Comparison of ENCODE assay signal across 15 cellular contexts in genomic region chr2:120237491-120237902, GRCh38. TPM values are rescaled to one million over a fixed set of nuclear protein-coding genes. Genes with fewer than 3 reads are reported as not detected.
DNase-seq lines count a peak whose midpoint lies in the region; ATAC-seq, FAIRE-seq and TF ChIP-seq lines count a peak whose summit lies in the region.
"Had no signal": no experiment of that assay in that cellular context is flagged by ENCODE, and none has a peak within 500 bp of the region (broad histone marks: within the 10 kb centered on the region; RNA-seq: fewer than 3 reads in every experiment).

No MANE protein-coding gene starts in this region.

- no peak overlapping the region for H3K9ac ChIP-seq in kidney (ENCODE audit: low read length in 2 of 2)
- no peak overlapping the region for H3K9ac ChIP-seq in Karpas-422 (ENCODE audit: low read length)

- no peak overlapping the region for H3K4me3 Mint-ChIP-seq in mesothelial cell of epicardium
- H3K4me3 Mint-ChIP-seq: neural crest cell, T-cell had no signal

- DNase-seq in A549 (ENCODE audit: low read depth in 1 of 2, low spot score in 1 of 2) (peak; percentile 70 to 73), HS-5 (ENCODE audit: low read depth) (peak; percentile 64), brain microvascular endothelial cell (peak; percentile 70), kidney (peak; percentile 63), Karpas-422 (no peak), mesothelial cell of epicardium (ENCODE audit: low spot score in 2 of 2, unreplicated experiment in 2 of 2) (no peak)
- DNase-seq: caudate nucleus; MV-4-11; NCI-H69; stimulated activated CD4-positive, alpha-beta T cell treated with anti-CD3 and anti-CD28 coated beads, Interleukin-4, amount 100 ng/mL, for 24 hours; T-cell; thyroid gland had no signal

- peaks cover 16% of the 10 kb centered on the region for H3K4me1 Mint-ChIP-seq in mesothelial cell of epicardium

- H3K27ac ChIP-seq in A549 = peak overlapping the region; percentile 72 to 88; a peak in 5 of 6 replicates
- no peak overlapping the region for H3K27ac ChIP-seq in brain microvascular endothelial cell
- H3K27ac ChIP-seq in kidney (ENCODE audit: low read depth in 2 of 2, low read length in 2 of 2) = no peak overlapping the region
- H3K27ac ChIP-seq in Karpas-422 (ENCODE audit: low read length) = no peak overlapping the region
- H3K27ac ChIP-seq: thyroid gland had no signal

- H4K20me1 ChIP-seq in Karpas-422 (ENCODE audit: insufficient read depth, low read depth, low read length) = no peaks in the 10 kb centered on the region

- H3K4me1 ChIP-seq in A549 (peaks cover 39% of the 10 kb centered on the region), kidney (ENCODE audit: control insufficient read depth in 1 of 2, insufficient read depth in 1 of 2, low read depth in 1 of 2, low read length in 2 of 2) (peaks cover 0 to 5% of the 10 kb centered on the region in 2 donors), Karpas-422 (ENCODE audit: low read length) (peaks cover under 1% of the 10 kb centered on the region)

- no peak for TF ChIP-seq RAD21 in A549 (conservative IDR thresholded peaks at IDR 0.05 in 1 of 2, IDR thresholded peaks at IDR 0.05 in 1 of 2)

- TF ChIP-seq POLR2A in A549 (IDR thresholded peaks at IDR 0.05; ENCODE audit: low read length) = no peak

- H3K9me3 Mint-ChIP-seq in mesothelial cell of epicardium = peaks cover 4% of the 10 kb centered on the region
- H3K9me3 Mint-ChIP-seq: T-cell had no signal

- TF ChIP-seq CTCF in A549 (IDR thresholded peaks at IDR 0.05) (no peak), brain microvascular endothelial cell (IDR thresholded peaks at IDR 0.05; ENCODE audit: low read depth, low read length, missing control alignments) (no peak), kidney (IDR thresholded peaks at IDR 0.05; ENCODE audit: borderline replicate concordance, extremely low read depth, insufficient read depth) (no peak), mesothelial cell of epicardium (IDR thresholded peaks at IDR 0.05; ENCODE audit: unreplicated experiment) (no peak)

- POLR2A ChIA-PET in A549 (lab: Yijun Ruan, JAX) = no interaction called here

- intact Hi-C loops in kidney (cut with DNase I) = no loop called here

- no peak overlapping the region for H3K27ac Mint-ChIP-seq in mesothelial cell of epicardium
- H3K27ac Mint-ChIP-seq: T-cell had no signal

- in situ Hi-C loops in brain microvascular endothelial cell (cut with HindIII; ENCODE audit: low pct_ligation_motif_present, low sequenced_read_pairs) = no loop called here

- H3K27me3 Mint-ChIP-seq in mesothelial cell of epicardium (ENCODE audit: low read depth) = peaks cover 4% of the 10 kb centered on the region
- H3K27me3 Mint-ChIP-seq: T-cell had no signal

- H3K79me2 ChIP-seq in Karpas-422 (ENCODE audit: low read length) = no peaks in the 10 kb centered on the region

- ATAC-seq in A549 (peak; percentile 73 to 81), HG02759 (IDR thresholded peaks at IDR 0.05; ENCODE audit: unreplicated experiment) (no peak), GM19463 (IDR thresholded peaks at IDR 0.05; ENCODE audit: unreplicated experiment) (no peak)
- ATAC-seq: T-cell had no signal

- H3K36me3 ChIP-seq in brain microvascular endothelial cell (replicated peaks) (no peaks in the 10 kb centered on the region), kidney (ENCODE audit: control insufficient read depth in 1 of 2, insufficient read depth in 2 of 2, low read length in 2 of 2) (no peaks in the 10 kb centered on the region), Karpas-422 (ENCODE audit: insufficient read depth, low read length) (no peaks in the 10 kb centered on the region)
- H3K36me3 ChIP-seq: thyroid gland had no signal

- H3K27me3 ChIP-seq in brain microvascular endothelial cell (replicated peaks) (no peaks in the 10 kb centered on the region), Karpas-422 (ENCODE audit: low read length) (no peaks in the 10 kb centered on the region)
- H3K27me3 ChIP-seq: thyroid gland had no signal

- FAIRE-seq in A549 (lab: Jason Lieb, UNC) (no peak), kidney (lab: Jason Lieb, UNC) (no peak)

- no peak overlapping the region for H2AFZ ChIP-seq in Karpas-422 (ENCODE audit: low read length)

- H3K9me2 ChIP-seq in Karpas-422 (replicated peaks; ENCODE audit: insufficient read depth, low read length) = no peaks in the 10 kb centered on the region

- H3K4me3 ChIP-seq in A549 (no peak overlapping the region), brain microvascular endothelial cell (ENCODE audit: low read depth, low read length) (no peak overlapping the region), kidney (ENCODE audit: low read length in 2 of 2) (no peak overlapping the region), Karpas-422 (ENCODE audit: low read length) (no peak overlapping the region)
- H3K4me3 ChIP-seq: thyroid gland had no signal

- CTCF ChIA-PET in A549 (lab: Yijun Ruan, JAX) = no interaction called here

- H3K9me3 ChIP-seq in A549 (no peaks in the 10 kb centered on the region), kidney (ENCODE audit: control insufficient read depth in 1 of 2, low read length in 2 of 2) (no peaks in the 10 kb centered on the region), Karpas-422 (ENCODE audit: low read length) (no peaks in the 10 kb centered on the region)
- H3K9me3 ChIP-seq: thyroid gland had no signal

- TF ChIP-seq EP300 in A549 (IDR thresholded peaks at IDR 0.05) = no peak

- 36% methylated on average over 10 of the region's 10 CpGs for WGBS in A549 (ENCODE audit: missing lambda C conversion rate)

- no peaks in the 10 kb centered on the region for H3K36me3 Mint-ChIP-seq in mesothelial cell of epicardium
- H3K36me3 Mint-ChIP-seq: T-cell had no signal

- H3K4me2 ChIP-seq in A549 (peak overlapping the region; percentile 82), Karpas-422 (ENCODE audit: low read depth, low read length, poor library complexity, severe bottlenecking) (no peak overlapping the region)

TF ChIP-seq in A549, 52 proteins besides CTCF, POLR2A, EP300 and RAD21:
- no peak for TF ChIP-seq TFCP2L1 (CRISPR knock-in tag; IDR thresholded peaks at IDR 0.05)
- peak; percentile 40 for TF ChIP-seq FOSL2 (IDR thresholded peaks at IDR 0.05)
- peak; percentile 78 for TF ChIP-seq FOSL2 (CRISPR knock-in tag; IDR thresholded peaks at IDR 0.05)
- no peak for TF ChIP-seq RFX5 (IDR thresholded peaks at IDR 0.05)

RNA-seq across cellular contexts. Expression of gene TMEM185B, which starts 14.3 kb away (rescaled TPM):
- polyA plus RNA-seq in A549 (2011; rRNA removed) (41.8 and 48.5 TPM in 2 replicates), A549 (2017; fragmentation: RNase III; extraction: RNeasy Plus Mini Kit Qiagen cat#74134 plus additional on column Dnase treatment) (28.7 to 31.5 TPM (median 30.3 TPM) in 3 replicates), kidney (ENCODE audit: insufficient read depth, low read depth, low replicate concordance) (8.0 TPM)
- 45.8 and 58.0 TPM in 2 replicates for polyA plus RNA-seq in A549 (2012; cell fraction: cytosol; rRNA removed)
- polyA plus RNA-seq in A549 (2012; cell fraction: nucleus; rRNA removed) = 57.3 and 71.9 TPM in 2 replicates
- 24.1 and 30.9 TPM in 2 replicates for polyA minus RNA-seq in A549 (2011; rRNA and poly(A)+ RNA removed)
- total RNA-seq in kidney (28.1 TPM), mesothelial cell of epicardium (27.8 to 28.6 TPM (median 27.9 TPM) in 3 replicates)
- 12.9 and 13.0 TPM in 2 replicates for total RNA-seq in Karpas-422 (2014; rRNA removed; shearing (Covaris generic); ENCODE audit: low replicate concordance)

RNA-seq across cellular contexts. Expression of gene RALB, which starts 15.2 kb away (rescaled TPM):
- 65.9 and 72.9 TPM in 2 replicates for polyA plus RNA-seq in A549 (2011; rRNA removed)
- polyA plus RNA-seq in A549 (2012; cell fraction: cytosol; rRNA removed) = 33.6 and 34.3 TPM in 2 replicates
- 10.4 and 19.1 TPM in 2 replicates for polyA plus RNA-seq in A549 (2012; cell fraction: nucleus; rRNA removed)
- polyA plus RNA-seq in A549 (2017; fragmentation: RNase III; extraction: RNeasy Plus Mini Kit Qiagen cat#74134 plus additional on column Dnase treatment) = 71.5 to 77.4 TPM (median 76.5 TPM) in 3 replicates
- 21.5 and 22.6 TPM in 2 replicates for polyA minus RNA-seq in A549 (2011; rRNA and poly(A)+ RNA removed)
- 64.5 TPM for total RNA-seq in kidney
- 58.5 TPM for polyA plus RNA-seq in kidney (ENCODE audit: insufficient read depth, low read depth, low replicate concordance)
- 7.2 and 19.4 TPM in 2 replicates for total RNA-seq in Karpas-422 (2014; rRNA removed; shearing (Covaris generic); ENCODE audit: low replicate concordance)
- total RNA-seq in mesothelial cell of epicardium = 25.1 to 25.9 TPM (median 25.3 TPM) in 3 replicates

Comparison
In these comparisons a context has a peak if more than half of its experiments do, and no peak if none do; other contexts are left out.
1. ATAC-seq: peak in A549 (2 of 2); none in HG02759 (single experiment) and GM19463 (single experiment).
2. DNase-seq: peak in A549 (2 of 2), HS-5 (single experiment), brain microvascular endothelial cell (single experiment) and kidney (single experiment); none in Karpas-422 (single experiment) and mesothelial cell of epicardium (0 of 2).
3. H3K27ac ChIP-seq: peak in A549 (2 of 2); none in brain microvascular endothelial cell (single experiment), kidney (0 of 2) and Karpas-422 (single experiment).